ENCODE assay signal across 8 cellular contexts in genomic region chrX:75155830-75156525, GRCh38. TPM values are rescaled to one million over a fixed set of nuclear protein-coding genes. Genes with fewer than 3 reads are reported as not detected.
DNase-seq lines count a peak whose midpoint lies in the region; ATAC-seq and TF ChIP-seq lines count a peak whose summit lies in the region.

TSS of gene ABCB7 (minus strand) at chrX:75156283. CDS start at chrX:75156272, 11 bp downstream.

- H3K36me3 ChIP-seq in HUES64 (ENCODE audit: insufficient read depth, low read length) = no peaks in the 10 kb centered on the region
- no peaks in the 10 kb centered on the region for H3K36me3 ChIP-seq in OCI-LY1 (ENCODE audit: insufficient read depth, low read length)

- DNase-seq in Caki2 (ENCODE audit: low read depth) = peak; percentile 62
- peak; percentile 36 for DNase-seq in activated T-cell treated with anti-CD3 and anti-CD28 coated beads for 4 hours
- DNase-seq in erythroblast (lab: John Stamatoyannopoulos, UW) = peak; percentile 83 to 84
- peak; percentile 63 for DNase-seq in mucosa of gallbladder (ENCODE audit: low spot score)
- DNase-seq in stimulated activated CD8-positive, alpha-beta memory T cell treated with anti-CD3 and anti-CD28 coated beads, Interleukin-4, amount 100 ng/mL, for 24 hours (ENCODE audit: low read depth) = peak; percentile 25

- H4K20me1 ChIP-seq in OCI-LY1 (ENCODE audit: insufficient read depth, low read length) = no peaks in the 10 kb centered on the region

- peak within 1 kb of the TSS; percentile 99 for H2AFZ ChIP-seq in OCI-LY1 (ENCODE audit: low read length)

- TF ChIP-seq POLR2A in erythroblast (IDR thresholded peaks at IDR 0.05; ENCODE audit: low read length) = peak; percentile 69

- H3K4me2 ChIP-seq in OCI-LY1 (ENCODE audit: low read length) = peak within 1 kb of the TSS; percentile 92

- H3F3A ChIP-seq in OCI-LY1 (ENCODE audit: insufficient read depth, low read length) = no peaks in the 10 kb centered on the region

- H3K9ac ChIP-seq in HUES64 (ENCODE audit: low read depth, low read length) (peak within 1 kb of the TSS; percentile 94), OCI-LY1 (ENCODE audit: low read length) (peak within 1 kb of the TSS; percentile 99)

- in situ Hi-C loops in Caki2 (cut with HindIII; ENCODE audit: low pct_unique_long_range_greater_than_20kb, low sequenced_read_pairs) = no loop called here

- TF ChIP-seq CTCF in OCI-LY1 (IDR thresholded peaks at IDR 0.05; ENCODE audit: low read length) = no peak

- peak within 1 kb of the TSS; percentile 91 for H3K4me3 ChIP-seq in HUES64 (ENCODE audit: low read length)
- peak within 1 kb of the TSS; percentile 97 for H3K4me3 ChIP-seq in OCI-LY1 (ENCODE audit: low read depth, low read length, poor library complexity, severe bottlenecking)

- WGBS in HUES64 = under 1% methylated on average over 35 of the region's 35 CpGs

- H3K9me3 ChIP-seq in HUES64 (ENCODE audit: insufficient read depth, low read depth, low read length) = no peaks in the 10 kb centered on the region
- H3K9me3 ChIP-seq in OCI-LY1 (ENCODE audit: low read length) = no peaks in the 10 kb centered on the region

- ATAC-seq in GM21381 (IDR thresholded peaks at IDR 0.05; ENCODE audit: unreplicated experiment) = peak; percentile 94

- H3K27ac ChIP-seq in HUES64 (ENCODE audit: low read depth, low read length) = peak within 1 kb of the TSS; percentile 85
- H3K27ac ChIP-seq in OCI-LY1 (ENCODE audit: low read depth, low read length, poor library complexity, severe bottlenecking) = peak within 1 kb of the TSS; percentile 90

- no peaks in the 10 kb centered on the region for H3K9me2 ChIP-seq in OCI-LY1 (ENCODE audit: low read depth, low read length)

- H3K27me3 ChIP-seq in HUES64 (ENCODE audit: insufficient read depth, low read length) (no peaks in the 10 kb centered on the region), OCI-LY1 (ENCODE audit: insufficient read depth, low read length) (no peaks in the 10 kb centered on the region)

- H3K4me1 ChIP-seq in HUES64 (ENCODE audit: insufficient read depth, low read length) (no peaks in the 10 kb centered on the region), OCI-LY1 (ENCODE audit: insufficient read depth, low read length, severe bottlenecking) (peaks cover 36% of the 10 kb centered on the region)

- peaks cover 26% of the 10 kb centered on the region for H3K79me2 ChIP-seq in OCI-LY1 (ENCODE audit: insufficient read depth, low read length)

RNA-seq across cellular contexts. Expression of gene ABCB7, which starts in this region (rescaled TPM):
- 6.8 and 23.8 TPM in 2 replicates for total RNA-seq in Caki2 (2014; rRNA removed; shearing (Covaris generic); ENCODE audit: low replicate concordance)
- polyA plus RNA-seq in HUES64 (2013, experiment 1 of 2) = 18.9 TPM
- polyA plus RNA-seq in HUES64 (2013, experiment 2 of 2) = 24.5 TPM
- total RNA-seq in mucosa of gallbladder = 22.9 TPM

Comparison
In these comparisons a context has a peak if more than half of its experiments do, and no peak if none do; other contexts are left out.
1. Peak in every context shown above with its lines: DNase-seq, ATAC-seq, H3K4me3 ChIP-seq and H3K27ac ChIP-seq.
2. DNase-seq: peak in every context shown above with its lines; median percentile 84 in erythroblast; 63 in mucosa of gallbladder; 62 in Caki2; 36 in activated T-cell treated with anti-CD3 and anti-CD28 coated beads for 4 hours; 25 in stimulated activated CD8-positive, alpha-beta memory T cell treated with anti-CD3 and anti-CD28 coated beads, Interleukin-4, amount 100 ng/mL, for 24 hours.